In the genomic region with DNA sequence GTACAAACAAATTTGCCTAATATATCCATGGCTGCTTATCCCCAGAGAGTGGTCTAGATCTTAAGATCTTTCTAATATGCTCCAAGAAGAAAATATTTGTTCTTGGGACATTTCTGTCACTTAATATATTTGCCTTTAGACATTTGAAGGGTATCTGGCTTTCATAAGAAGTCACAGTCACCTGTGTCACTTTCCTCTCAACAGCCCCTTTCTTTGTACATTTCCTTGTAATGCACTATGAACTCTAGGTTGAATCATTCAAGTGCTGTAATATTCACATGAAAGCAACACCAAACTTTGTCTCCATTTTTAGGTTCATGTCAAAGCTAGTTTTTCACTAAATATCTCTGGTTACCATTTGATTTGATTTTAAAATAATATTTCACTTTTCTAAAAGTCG, we compare ENCODE assay signal across 13 cellular contexts. TPM values are rescaled to one million over a fixed set of nuclear protein-coding genes. Genes with fewer than 3 reads are reported as not detected.
DNase-seq lines count a peak whose midpoint lies in the region; ATAC-seq and TF ChIP-seq lines count a peak whose summit lies in the region.
"Had no signal": no experiment of that assay in that cellular context is flagged by ENCODE, and none has a peak within 500 bp of the region (broad histone marks: within the 10 kb centered on the region; RNA-seq: fewer than 3 reads in every experiment).

No MANE protein-coding gene starts in this region.

- no peak overlapping the region for H3K9ac ChIP-seq in HUES48 (ENCODE audit: low read depth, low read length)

- peak overlapping the region; percentile 65 for H3K27ac ChIP-seq in HUES48 (ENCODE audit: low read depth, low read length)

- TF ChIP-seq CTCF in osteocyte (IDR thresholded peaks at IDR 0.05) = no peak

- H3K4me1 ChIP-seq in HUES48 (ENCODE audit: control insufficient read depth, insufficient read depth, low read length) = peaks cover 17% of the 10 kb centered on the region

- H3K4me3 ChIP-seq in HUES48 (ENCODE audit: low read depth, low read length) = no peak overlapping the region
- H3K4me3 ChIP-seq: Peyer's patch, tibial artery had no signal

- H3K27ac Mint-ChIP-seq in T-helper 2 cell treated with Interferon-gamma antibody and Interleukin-4, amounts not matched to agents 5 μg/mL and 100 μg/mL, for 36 hours = no peak overlapping the region
- H3K27ac Mint-ChIP-seq in activated naive CD8-positive, alpha-beta T cell treated with anti-CD3 and anti-CD28 coated beads, Interleukin-2, amount 50 U/mL, for 24 hours = peak overlapping the region; percentile 84
- H3K27ac Mint-ChIP-seq in osteocyte (ENCODE audit: unreplicated experiment) = peak overlapping the region; percentile 74

- H3K36me3 Mint-ChIP-seq in T-helper 2 cell treated with Interferon-gamma antibody and Interleukin-4, amounts not matched to agents 5 μg/mL and 100 μg/mL, for 36 hours (ENCODE audit: low read depth) = no peaks in the 10 kb centered on the region
- H3K36me3 Mint-ChIP-seq in activated naive CD8-positive, alpha-beta T cell treated with anti-CD3 and anti-CD28 coated beads, Interleukin-2, amount 50 U/mL, for 24 hours (ENCODE audit: low read depth) = no peaks in the 10 kb centered on the region
- H3K36me3 Mint-ChIP-seq in osteocyte (ENCODE audit: unreplicated experiment) = no peaks in the 10 kb centered on the region

- peak overlapping the region; percentile 79 for H3K4me3 Mint-ChIP-seq in T-helper 2 cell treated with Interferon-gamma antibody and Interleukin-4, amounts not matched to agents 5 μg/mL and 100 μg/mL, for 36 hours
- no peak overlapping the region for H3K4me3 Mint-ChIP-seq in activated naive CD8-positive, alpha-beta T cell treated with anti-CD3 and anti-CD28 coated beads, Interleukin-2, amount 50 U/mL, for 24 hours
- no peak overlapping the region for H3K4me3 Mint-ChIP-seq in osteocyte (ENCODE audit: unreplicated experiment)

- no peak for DNase-seq in T-helper 2 cell treated with Interferon-gamma antibody and Interleukin-4, amounts not matched to agents 5 μg/mL and 100 μg/mL, for 36 hours (ENCODE audit: low spot score)
- DNase-seq in T-helper 2 cell (no peak), osteocyte (ENCODE audit: extremely low spot score, unreplicated experiment) (no peak), UCSD-AML1 (lab: John Stamatoyannopoulos, UW; ENCODE audit: unreplicated experiment) (no peak)
- no peak for DNase-seq in activated naive CD8-positive, alpha-beta T cell treated with anti-CD3 and anti-CD28 coated beads, Interleukin-2, amount 50 U/mL, for 24 hours
- DNase-seq: NCI-H2029 treated with DMSO at 0.1 percent for 48 hours; NCI-H526 treated with DMSO at 0.1 percent for 48 hours; Peyer's patch; stimulated activated CD4-positive, alpha-beta T cell treated with anti-CD3 and anti-CD28 coated beads, Interleukin-4, amount 100 ng/mL, for 4 hours; tibial artery had no signal

- H3K9me3 Mint-ChIP-seq in T-helper 2 cell treated with Interferon-gamma antibody and Interleukin-4, amounts not matched to agents 5 μg/mL and 100 μg/mL, for 36 hours = no peaks in the 10 kb centered on the region
- no peaks in the 10 kb centered on the region for H3K9me3 Mint-ChIP-seq in activated naive CD8-positive, alpha-beta T cell treated with anti-CD3 and anti-CD28 coated beads, Interleukin-2, amount 50 U/mL, for 24 hours
- H3K9me3 Mint-ChIP-seq in osteocyte (ENCODE audit: unreplicated experiment) = no peaks in the 10 kb centered on the region

- H3K27me3 Mint-ChIP-seq in T-helper 2 cell treated with Interferon-gamma antibody and Interleukin-4, amounts not matched to agents 5 μg/mL and 100 μg/mL, for 36 hours (ENCODE audit: low read depth) = peaks cover 21% of the 10 kb centered on the region
- no peaks in the 10 kb centered on the region for H3K27me3 Mint-ChIP-seq in activated naive CD8-positive, alpha-beta T cell treated with anti-CD3 and anti-CD28 coated beads, Interleukin-2, amount 50 U/mL, for 24 hours
- no peaks in the 10 kb centered on the region for H3K27me3 Mint-ChIP-seq in osteocyte (ENCODE audit: unreplicated experiment)

- no peaks in the 10 kb centered on the region for H3K9me3 ChIP-seq in HUES48 (ENCODE audit: control insufficient read depth, insufficient read depth, low read length)
- H3K9me3 ChIP-seq: Peyer's patch, tibial artery had no signal

- no peaks in the 10 kb centered on the region for H3K36me3 ChIP-seq in HUES48 (ENCODE audit: control insufficient read depth, insufficient read depth, low read length)
- H3K36me3 ChIP-seq: Peyer's patch, tibial artery had no signal

- no peaks in the 10 kb centered on the region for H3K27me3 ChIP-seq in HUES48 (ENCODE audit: control insufficient read depth, insufficient read depth, low read length)
- H3K27me3 ChIP-seq: Peyer's patch, tibial artery had no signal

- peaks cover 52% of the 10 kb centered on the region for H3K4me1 Mint-ChIP-seq in T-helper 2 cell treated with Interferon-gamma antibody and Interleukin-4, amounts not matched to agents 5 μg/mL and 100 μg/mL, for 36 hours (ENCODE audit: low read depth)
- peaks cover 51% of the 10 kb centered on the region for H3K4me1 Mint-ChIP-seq in activated naive CD8-positive, alpha-beta T cell treated with anti-CD3 and anti-CD28 coated beads, Interleukin-2, amount 50 U/mL, for 24 hours
- H3K4me1 Mint-ChIP-seq in osteocyte (ENCODE audit: unreplicated experiment) = peaks cover 37% of the 10 kb centered on the region

- ATAC-seq in activated naive CD8-positive, alpha-beta T cell treated with anti-CD3 and anti-CD28 coated beads, Interleukin-2, amount 50 U/mL, for 24 hours = no peak
- ATAC-seq in HG02938 (IDR thresholded peaks at IDR 0.05; ENCODE audit: unreplicated experiment) = no peak
- no peak for ATAC-seq in HG02763 (IDR thresholded peaks at IDR 0.05; ENCODE audit: unreplicated experiment)

RNA-seq across cellular contexts. Expression of gene NABP1, which starts 41.4 kb away (rescaled TPM):
- 10.6 and 12.2 TPM in 2 replicates for total RNA-seq in osteocyte
